In genomic region chr6:28907394-28907793, GRCh38 we compare ENCODE assay signal across 1 cellular context.
TF ChIP-seq lines count a peak whose summit lies in the region.

No MANE protein-coding gene starts in this region.

TF ChIP-seq in GM23338, 12 proteins besides CTCF, POLR2A, EP300 and RAD21 (continued from another document):
- TF ChIP-seq NANOG (IDR thresholded peaks at IDR 0.05; ENCODE audit: borderline replicate concordance) (no peak), POLR2AphosphoS5 (IDR thresholded peaks at IDR 0.05; ENCODE audit: low read depth) (no peak), ZNF331 (CRISPR knock-in tag; IDR thresholded peaks at IDR 0.05; ENCODE audit: low read depth) (no peak), STAT1 (IDR thresholded peaks at IDR 0.05; ENCODE audit: unreplicated experiment) (no peak), ZNF114 (CRISPR knock-in tag; IDR thresholded peaks at IDR 0.05) (no peak), ETS1 (IDR thresholded peaks at IDR 0.05) (no peak), CREB1 (CRISPR knock-in tag; IDR thresholded peaks at IDR 0.05; ENCODE audit: low read depth) (no peak), JUNB (IDR thresholded peaks at IDR 0.05; ENCODE audit: unreplicated experiment) (no peak), EZH2phosphoT487 (IDR thresholded peaks at IDR 0.05; ENCODE audit: unreplicated experiment) (no peak), EZH2 (IDR thresholded peaks at IDR 0.05; ENCODE audit: low read depth, unreplicated experiment) (no peak), REST (IDR thresholded peaks at IDR 0.05; ENCODE audit: unreplicated experiment) (no peak)
